Comparison of ENCODE assay signal across 9 cellular contexts in genomic region chr11:13260196-13260962, GRCh38. TPM values are rescaled to one million over a fixed set of nuclear protein-coding genes. Genes with fewer than 3 reads are reported as not detected.
A peak's percentile ranks its signal among the peaks of the same experiment; 100 is the strongest.
DNase-seq lines count a peak whose midpoint lies in the region; ATAC-seq and TF ChIP-seq lines count a peak whose summit lies in the region.
"Had no signal": no experiment of that assay in that cellular context is flagged by ENCODE, and none has a peak within 500 bp of the region (broad histone marks: within the 10 kb centered on the region; RNA-seq: fewer than 3 reads in every experiment).

No MANE protein-coding gene starts in this region.

- peaks cover 0 to 7% (median 0%) of the 10 kb centered on the region in 5 donors for H3K27me3 Mint-ChIP-seq in naive thymus-derived CD8-positive, alpha-beta T cell

- peaks cover 6 to 17% (median 12%) of the 10 kb centered on the region in 4 donors for H3K4me1 Mint-ChIP-seq in naive thymus-derived CD8-positive, alpha-beta T cell

- no peaks in the 10 kb centered on the region for H3K9me3 Mint-ChIP-seq in naive thymus-derived CD8-positive, alpha-beta T cell

- ATAC-seq in gastrocnemius medialis (peak; percentile 5 to 7), HG02981 (IDR thresholded peaks at IDR 0.05; ENCODE audit: unreplicated experiment) (no peak)
- ATAC-seq in naive thymus-derived CD8-positive, alpha-beta T cell: no peak

- no peak for TF ChIP-seq POLR2A in gastrocnemius medialis (IDR thresholded peaks at IDR 0.05)

- no peak overlapping the region for H3K9ac ChIP-seq in fibroblast of lung (ENCODE audit: insufficient read depth, low read length)

- peak overlapping the region in 1 of 10 donors; percentile 6 for H3K27ac Mint-ChIP-seq in naive thymus-derived CD8-positive, alpha-beta T cell

- H2AFZ ChIP-seq in fibroblast of lung (ENCODE audit: low read length): no peak overlapping the region

- no peak for TF ChIP-seq CTCF in fibroblast of lung (conservative IDR thresholded peaks at IDR 0.05 in 1 of 2, IDR thresholded peaks at IDR 0.05 in 1 of 2; ENCODE audit: low read depth in 1 of 2, low read length in 2 of 2)
- TF ChIP-seq CTCF in gastrocnemius medialis (IDR thresholded peaks at IDR 0.05 in 4 of 5, conservative IDR thresholded peaks at IDR 0.05 in 1 of 5): no peak

- DNase-seq in GM03348 (ENCODE audit: low spot score) (peak; percentile 24), NCI-H345 treated with DMSO at 0.1 percent for 48 hours (lab: John Stamatoyannopoulos, UW; ENCODE audit: unreplicated experiment) (peak; percentile 56), fibroblast of lung (ENCODE audit: low read depth in 2 of 2) (peak in 1 of 2 donors; percentile 23), gastrocnemius medialis (no peak), NCI-H2227 (lab: John Stamatoyannopoulos, UW; ENCODE audit: unreplicated experiment) (no peak), SIG-M5 (lab: John Stamatoyannopoulos, UW) (no peak)
- DNase-seq in naive thymus-derived CD8-positive, alpha-beta T cell: no peak
- DNase-seq: DMS 273 treated with DMSO at 0.1 percent for 48 hours had no signal

- peak overlapping the region; percentile 61 for H3K4me2 ChIP-seq in fibroblast of lung (ENCODE audit: extremely low read depth, insufficient read depth, low read length)

- in situ Hi-C loops in gastrocnemius medialis (cut with MboI; ENCODE audit: low sequenced_read_pairs in 4 of 4): no loop called here

- H3K79me2 ChIP-seq in fibroblast of lung (ENCODE audit: control insufficient read depth, insufficient read depth, low read length): no peaks in the 10 kb centered on the region

- no peaks in the 10 kb centered on the region for H4K20me1 ChIP-seq in fibroblast of lung (ENCODE audit: control insufficient read depth, extremely low read depth, insufficient read depth, low read length)

- peak overlapping the region; percentile 90 for H3K27ac ChIP-seq in fibroblast of lung (ENCODE audit: insufficient read depth, low read length)
- H3K27ac ChIP-seq in gastrocnemius medialis: peak overlapping the region; percentile 57 to 64 (median 62)

- peaks cover 20% of the 10 kb centered on the region for H3K4me1 ChIP-seq in fibroblast of lung (ENCODE audit: control insufficient read depth, extremely low read depth, insufficient read depth, low read length)
- H3K4me1 ChIP-seq in gastrocnemius medialis: peaks cover 21% of the 10 kb centered on the region in 2 donors

- POLR2A ChIA-PET in naive thymus-derived CD8-positive, alpha-beta T cell (lab: Charles Lee): no interaction called here

- no peaks in the 10 kb centered on the region for H3K36me3 Mint-ChIP-seq in naive thymus-derived CD8-positive, alpha-beta T cell

- H3K36me3 ChIP-seq in fibroblast of lung (ENCODE audit: control insufficient read depth, insufficient read depth, low read length) (no peaks in the 10 kb centered on the region), gastrocnemius medialis (no peaks in the 10 kb centered on the region)

- intact Hi-C loops in gastrocnemius medialis (cut with DNase I; ENCODE audit: low total_unique reads): no loop called here

- H3K4me3 Mint-ChIP-seq in naive thymus-derived CD8-positive, alpha-beta T cell: no peak overlapping the region

- no peak overlapping the region for H3K4me3 ChIP-seq in fibroblast of lung (replicated peaks in 1 of 4; ENCODE audit: control extremely low read depth in 1 of 4, insufficient read depth in 1 of 4, low read depth in 3 of 4, low read length in 4 of 4)
- no peak overlapping the region for H3K4me3 ChIP-seq in gastrocnemius medialis

- no peaks in the 10 kb centered on the region for H3K9me3 ChIP-seq in fibroblast of lung (ENCODE audit: control insufficient read depth, insufficient read depth, low read depth, low read length)
- H3K9me3 ChIP-seq in gastrocnemius medialis: no peaks in the 10 kb centered on the region

- no peaks in the 10 kb centered on the region for H3K27me3 ChIP-seq in fibroblast of lung (ENCODE audit: control insufficient read depth, insufficient read depth, low read length)
- no peaks in the 10 kb centered on the region for H3K27me3 ChIP-seq in gastrocnemius medialis

RNA-seq across cellular contexts. Expression of gene BMAL1, which starts 17.2 kb away (rescaled TPM):
- total RNA-seq in fibroblast of lung (11.2 and 13.1 TPM in 2 replicates), gastrocnemius medialis (10 to 100 TPM; 27.7 to 81.8 (median 41.0) TPM)
- polyA plus RNA-seq in fibroblast of lung: 10.7 and 12.9 TPM in 2 replicates
- 6.3 and 8.2 TPM in 2 replicates for polyA plus RNA-seq in fibroblast of lung (2012)
- 3.6 and 11.7 TPM in 2 replicates for polyA minus RNA-seq in fibroblast of lung (ENCODE audit: low replicate concordance)
- total RNA-seq in naive thymus-derived CD8-positive, alpha-beta T cell: 10 to 100 TPM; 93.6 to 93.8 TPM
- polyA plus RNA-seq in naive thymus-derived CD8-positive, alpha-beta T cell: 10 to 100 TPM in 2 of 3 donors, 1 to 10 TPM in 1; 9.6 to 14.0 (median 12.3) TPM

Comparison
In these comparisons a context has a peak if more than half of its experiments do, and no peak if none do; other contexts are left out.
1. DNase-seq: peak in GM03348 (single experiment) and NCI-H345 treated with DMSO at 0.1 percent for 48 hours (single experiment); none in gastrocnemius medialis (0 of 2), NCI-H2227 (single experiment), SIG-M5 (single experiment) and naive thymus-derived CD8-positive, alpha-beta T cell (0 of 10).
2. ATAC-seq: peak in gastrocnemius medialis (2 of 2); none in HG02981 (single experiment) and naive thymus-derived CD8-positive, alpha-beta T cell (0 of 2).